1 cellular context compared by ENCODE assay signal in genomic region chr9:80509358-80509757, GRCh38.
TF ChIP-seq lines count a peak whose summit lies in the region.

No MANE protein-coding gene starts in this region.

TF ChIP-seq in IMR-90, 13 proteins besides CTCF, POLR2A, EP300 and RAD21:
- TF ChIP-seq SMC3 (IDR thresholded peaks at IDR 0.05; ENCODE audit: low read depth, low read length) = no peak
- no peak for TF ChIP-seq BHLHE40 (IDR thresholded peaks at IDR 0.05; ENCODE audit: low read depth, low read length)
- TF ChIP-seq RCOR1 (IDR thresholded peaks at IDR 0.05; ENCODE audit: insufficient replicate concordance, low read length) = no peak
- no peak for TF ChIP-seq RFX5 (IDR thresholded peaks at IDR 0.05; ENCODE audit: low read depth, low read length)
- no peak for TF ChIP-seq MAZ (IDR thresholded peaks at IDR 0.05; ENCODE audit: borderline replicate concordance, low read depth, low read length)
- no peak for TF ChIP-seq CHD1 (IDR thresholded peaks at IDR 0.05; ENCODE audit: low read depth, low read length)
